8 cellular contexts compared by ENCODE assay signal in genomic region chr10:74078037-74078436, GRCh38.
DNase-seq lines count a peak whose midpoint lies in the region; ATAC-seq lines count a peak whose summit lies in the region.

No MANE protein-coding gene starts in this region.

- intact Hi-C loops in head of caudate nucleus (cut with DNase I) = no loop called here

- peak; percentile 59 for DNase-seq in NK-92 treated with Interleukin-12 subunit alpha and Interleukin-12 subunit beta, amount 100 ng/mL, for 24 hours (lab: John Stamatoyannopoulos, UW)
- DNase-seq in NK-92 (lab: John Stamatoyannopoulos, UW; ENCODE audit: unreplicated experiment) (no peak), NOMO-1 treated with dmso at 0.1 percent for 144 hours (lab: John Stamatoyannopoulos, UW; ENCODE audit: unreplicated experiment) (peak; percentile 33), dermis blood vessel endothelial cell (peak; percentile 50), head of caudate nucleus (no peak), nucleus accumbens (lab: John Stamatoyannopoulos, UW) (no peak)
- peak; percentile 30 to 33 for DNase-seq in stimulated activated CD8-positive, alpha-beta memory T cell treated with anti-CD3 and anti-CD28 coated beads, Interleukin-2, amount 100 ng/mL, for 48 hours (ENCODE audit: low read depth in 2 of 2)

- ATAC-seq in HG02884 (IDR thresholded peaks at IDR 0.05; ENCODE audit: unreplicated experiment) = no peak

Comparison
In these comparisons a context has a peak if more than half of its experiments do, and no peak if none do; other contexts are left out.
1. DNase-seq: peak in NK-92 treated with Interleukin-12 subunit alpha and Interleukin-12 subunit beta, amount 100 ng/mL, for 24 hours (single experiment), NOMO-1 treated with dmso at 0.1 percent for 144 hours (single experiment), dermis blood vessel endothelial cell (single experiment) and stimulated activated CD8-positive, alpha-beta memory T cell treated with anti-CD3 and anti-CD28 coated beads, Interleukin-2, amount 100 ng/mL, for 48 hours (2 of 2); none in NK-92 (single experiment), head of caudate nucleus (0 of 42) and nucleus accumbens (0 of 56).